ENCODE assay signal across 20 cellular contexts in genomic region chr4:3091464-3091863, GRCh38. TPM values are rescaled to one million over a fixed set of nuclear protein-coding genes. Genes with fewer than 3 reads are reported as not detected.
"Had no signal": no experiment of that assay in that cellular context is flagged by ENCODE, and none has a peak within 500 bp of the region (broad histone marks: within the 10 kb centered on the region; RNA-seq: fewer than 3 reads in every experiment).

No MANE protein-coding gene starts in this region.

- H3K27ac ChIP-seq: adrenal gland, prostate gland, thoracic aorta had no signal

- H3K4me1 ChIP-seq: adrenal gland, prostate gland had no signal

- DNase-seq: activated CD4-positive, alpha-beta T cell treated with anti-CD3 and anti-CD28 coated beads for 1 hour; activated effector memory CD4-positive, alpha-beta T cell treated with anti-CD3 and anti-CD28 coated beads, Interleukin-2, amount 50 U/mL, for 16 hours; adrenal gland; dermis blood vessel endothelial cell; right cardiac atrium; SW 1271; T-helper 9 cell had no signal

- H3K27me3 ChIP-seq: adrenal gland had no signal

- FAIRE-seq: frontal cortex had no signal

- H3K9me3 ChIP-seq: adrenal gland, prostate gland, thoracic aorta had no signal

- H3K9me3 Mint-ChIP-seq: neural crest cell had no signal

- H3K27ac Mint-ChIP-seq: mesothelial cell of epicardium had no signal

- H3K4me3 ChIP-seq: adrenal gland, lung, prostate gland, smooth muscle cell, thoracic aorta had no signal

- H3K4me3 Mint-ChIP-seq: mesothelial cell of epicardium, neural crest cell had no signal

- H3K4me1 Mint-ChIP-seq: neural crest cell had no signal

- H3K36me3 ChIP-seq: prostate gland had no signal

- ATAC-seq: right cardiac atrium had no signal

RNA-seq across cellular contexts. Expression of gene HTT-AS, which starts 17.1 kb away (rescaled TPM):
- total RNA-seq: activated CD8-positive, alpha-beta memory T cell treated with anti-CD3 and anti-CD28 coated beads for 36 hours; adrenal gland; chondrocyte; dermis blood vessel endothelial cell; epithelial cell of proximal tubule; frontal cortex; lung; mesothelial cell of epicardium; neural crest cell; osteoblast; prostate gland; right cardiac atrium; SK-MEL-5; smooth muscle cell; thoracic aorta; urinary bladder had no signal
- polyA plus RNA-seq: adrenal gland, lung, right cardiac atrium, smooth muscle cell, urinary bladder had no signal
